Comparison of ENCODE assay signal across 1 cellular context in the genomic region with DNA sequence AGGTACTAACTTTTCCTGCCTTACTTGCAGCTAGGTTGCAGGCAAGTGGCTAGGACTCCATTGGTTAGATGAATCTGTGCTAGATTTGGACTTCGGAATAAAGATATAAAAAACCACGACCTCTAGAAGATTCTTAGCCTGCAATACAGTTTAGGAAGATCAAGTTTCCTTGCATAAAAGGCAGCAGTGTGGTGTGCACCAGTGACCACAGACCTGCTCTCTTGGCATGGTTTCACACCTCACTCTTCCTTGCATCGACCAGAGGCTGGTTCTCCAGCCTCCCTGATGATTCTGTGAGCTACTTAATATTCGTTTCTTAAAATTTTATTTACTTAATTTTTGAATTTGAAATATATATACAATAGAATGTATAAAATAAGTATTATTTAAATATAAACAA.
TF ChIP-seq lines count a peak whose summit lies in the region.

No MANE protein-coding gene starts in this region.

TF ChIP-seq in HepG2, 621 proteins besides CTCF, POLR2A, EP300 and RAD21:
- no peak for TF ChIP-seq ARID4A (CRISPR knock-in tag; IDR thresholded peaks at IDR 0.05; ENCODE audit: borderline replicate concordance)
- no peak for TF ChIP-seq ZNF766 (CRISPR knock-in tag; IDR thresholded peaks at IDR 0.05; ENCODE audit: borderline replicate concordance)
- TF ChIP-seq ZNF781 (CRISPR knock-in tag; IDR thresholded peaks at IDR 0.05; ENCODE audit: borderline replicate concordance, not compliant biosample characterization) = no peak
- TF ChIP-seq DPF2 (CRISPR knock-in tag; IDR thresholded peaks at IDR 0.05; ENCODE audit: borderline replicate concordance, low read depth) = no peak
- TF ChIP-seq NCOA5 (CRISPR knock-in tag; IDR thresholded peaks at IDR 0.05) = no peak
- TF ChIP-seq ZNF615 (CRISPR knock-in tag; IDR thresholded peaks at IDR 0.05; ENCODE audit: borderline replicate concordance) = no peak
- no peak for TF ChIP-seq RORA (CRISPR knock-in tag; IDR thresholded peaks at IDR 0.05)
- no peak for TF ChIP-seq YEATS4 (CRISPR knock-in tag; IDR thresholded peaks at IDR 0.05; ENCODE audit: borderline replicate concordance)
- no peak for TF ChIP-seq ZNF318 (CRISPR knock-in tag; IDR thresholded peaks at IDR 0.05)
- TF ChIP-seq RFXAP (CRISPR knock-in tag; IDR thresholded peaks at IDR 0.05; ENCODE audit: borderline replicate concordance) = no peak
- TF ChIP-seq ZNF543 (CRISPR knock-in tag; IDR thresholded peaks at IDR 0.05) = no peak
- no peak for TF ChIP-seq KLF6 (CRISPR knock-in tag; IDR thresholded peaks at IDR 0.05)
- TF ChIP-seq PAF1 (CRISPR knock-in tag; IDR thresholded peaks at IDR 0.05) = no peak
- TF ChIP-seq, protein P1, sequence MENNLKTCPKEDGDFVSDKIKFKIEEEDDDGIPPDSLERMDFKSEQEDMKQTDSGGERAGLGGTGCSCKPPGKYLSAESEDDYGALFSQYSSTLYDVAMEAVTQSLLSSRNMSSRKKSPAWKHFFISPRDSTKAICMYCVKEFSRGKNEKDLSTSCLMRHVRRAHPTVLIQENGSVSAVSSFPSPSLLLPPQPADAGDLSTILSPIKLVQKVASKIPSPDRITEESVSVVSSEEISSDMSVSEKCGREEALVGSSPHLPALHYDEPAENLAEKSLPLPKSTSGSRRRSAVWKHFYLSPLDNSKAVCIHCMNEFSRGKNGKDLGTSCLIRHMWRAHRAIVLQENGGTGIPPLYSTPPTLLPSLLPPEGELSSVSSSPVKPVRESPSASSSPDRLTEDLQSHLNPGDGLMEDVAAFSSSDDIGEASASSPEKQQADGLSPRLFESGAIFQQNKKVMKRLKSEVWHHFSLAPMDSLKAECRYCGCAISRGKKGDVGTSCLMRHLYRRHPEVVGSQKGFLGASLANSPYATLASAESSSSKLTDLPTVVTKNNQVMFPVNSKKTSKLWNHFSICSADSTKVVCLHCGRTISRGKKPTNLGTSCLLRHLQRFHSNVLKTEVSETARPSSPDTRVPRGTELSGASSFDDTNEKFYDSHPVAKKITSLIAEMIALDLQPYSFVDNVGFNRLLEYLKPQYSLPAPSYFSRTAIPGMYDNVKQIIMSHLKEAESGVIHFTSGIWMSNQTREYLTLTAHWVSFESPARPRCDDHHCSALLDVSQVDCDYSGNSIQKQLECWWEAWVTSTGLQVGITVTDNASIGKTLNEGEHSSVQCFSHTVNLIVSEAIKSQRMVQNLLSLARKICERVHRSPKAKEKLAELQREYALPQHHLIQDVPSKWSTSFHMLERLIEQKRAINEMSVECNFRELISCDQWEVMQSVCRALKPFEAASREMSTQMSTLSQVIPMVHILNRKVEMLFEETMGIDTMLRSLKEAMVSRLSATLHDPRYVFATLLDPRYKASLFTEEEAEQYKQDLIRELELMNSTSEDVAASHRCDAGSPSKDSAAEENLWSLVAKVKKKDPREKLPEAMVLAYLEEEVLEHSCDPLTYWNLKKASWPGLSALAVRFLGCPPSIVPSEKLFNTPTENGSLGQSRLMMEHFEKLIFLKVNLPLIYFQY (CRISPR knock-in tag; IDR thresholded peaks at IDR 0.05; ENCODE audit: borderline replicate concordance) = no peak
- TF ChIP-seq ZNF225 (CRISPR knock-in tag; IDR thresholded peaks at IDR 0.05) = no peak
- TF ChIP-seq ZNF703 (CRISPR knock-in tag; IDR thresholded peaks at IDR 0.05; ENCODE audit: borderline replicate concordance) = no peak
- TF ChIP-seq ZNF792 (CRISPR knock-in tag; IDR thresholded peaks at IDR 0.05) = no peak
- TF ChIP-seq IKZF5 (CRISPR knock-in tag; IDR thresholded peaks at IDR 0.05) = no peak
- TF ChIP-seq ZNF713 (CRISPR knock-in tag; IDR thresholded peaks at IDR 0.05) = no peak
